Comparison of ENCODE assay signal across 8 cellular contexts in the genomic region with DNA sequence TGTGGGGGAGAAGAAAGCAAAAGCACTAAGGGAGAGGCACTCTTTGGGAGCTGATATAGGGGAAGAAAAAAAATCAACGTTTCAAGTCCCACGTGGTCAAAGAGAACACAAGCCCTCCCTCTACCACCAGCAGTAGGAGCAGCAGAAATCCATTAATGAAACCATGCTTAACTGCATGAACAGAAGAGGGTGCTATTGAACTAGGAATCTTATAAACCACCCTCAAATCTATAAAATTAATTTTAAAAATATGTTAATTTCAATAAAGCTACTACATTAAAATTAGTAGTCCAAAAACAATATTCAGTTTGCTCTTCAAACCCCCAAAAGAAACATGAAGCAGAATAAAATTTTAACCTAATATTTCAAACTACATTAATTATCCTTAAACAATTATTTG.
DNase-seq lines count a peak whose midpoint lies in the region; ATAC-seq and TF ChIP-seq lines count a peak whose summit lies in the region.

No MANE protein-coding gene starts in this region.

- ATAC-seq in HG02798 (IDR thresholded peaks at IDR 0.05; ENCODE audit: poor library complexity, unreplicated experiment) = no peak

- no peak for TF ChIP-seq EP300 in stomach (IDR thresholded peaks at IDR 0.05)

- DNase-seq in Daoy (ENCODE audit: low read depth) = peak; percentile 68
- DNase-seq in NCI-H1092 (lab: John Stamatoyannopoulos, UW) = peak; percentile 45
- peak; percentile 59 for DNase-seq in WERI-Rb-1
- DNase-seq in medulla oblongata (ENCODE audit: extremely low spot score) = peak; percentile 42
- DNase-seq in ascending aorta (ENCODE audit: low spot score in 2 of 2) = no peak
- DNase-seq in stomach = no peak
- DNase-seq in activated naive CD4-positive, alpha-beta T cell treated with Interleukin-2 at 50 U/mL for 16 hours = no peak

- peak; percentile 60 for TF ChIP-seq CTCF in WERI-Rb-1 (IDR thresholded peaks at IDR 0.05; ENCODE audit: low read depth, low read length)
- TF ChIP-seq CTCF in ascending aorta (IDR thresholded peaks at IDR 0.05) = peak in 1 of 3 experiments; percentile 5
- peak in 3 of 7 experiments; percentile 18 to 54 (median 45) for TF ChIP-seq CTCF in stomach (IDR thresholded peaks at IDR 0.05)

- 0 to 2% (median 0%) methylated on average over 2 of the region's 2 CpGs for WGBS in stomach, 5 donors

- no peaks in the 10 kb centered on the region for H3K4me1 ChIP-seq in ascending aorta
- H3K4me1 ChIP-seq in stomach = no peaks in the 10 kb centered on the region

- TF ChIP-seq POLR2A in stomach (IDR thresholded peaks at IDR 0.05) = no peak

- H3K27ac ChIP-seq in WERI-Rb-1 (no peak overlapping the region), ascending aorta (no peak overlapping the region), stomach (no peak overlapping the region)

- intact Hi-C loops in ascending aorta (cut with DNase I) (no loop called here), stomach (cut with DNase I; ENCODE audit: low total_unique reads) (no loop called here)

- H3K9me3 ChIP-seq in WERI-Rb-1 (ENCODE audit: severe bottlenecking) = no peaks in the 10 kb centered on the region
- H3K9me3 ChIP-seq in ascending aorta = no peaks in the 10 kb centered on the region
- peaks cover 0 to 30% (median 0%) of the 10 kb centered on the region in 4 donors for H3K9me3 ChIP-seq in stomach

- no peak overlapping the region for H3K4me3 ChIP-seq in WERI-Rb-1 (ENCODE audit: low read depth, low read length)
- no peak overlapping the region for H3K4me3 ChIP-seq in ascending aorta
- no peak overlapping the region for H3K4me3 ChIP-seq in stomach

- H3K36me3 ChIP-seq in WERI-Rb-1 = no peaks in the 10 kb centered on the region
- H3K36me3 ChIP-seq in ascending aorta = no peaks in the 10 kb centered on the region
- no peaks in the 10 kb centered on the region for H3K36me3 ChIP-seq in stomach

- H3K27me3 ChIP-seq in WERI-Rb-1 (ENCODE audit: insufficient read depth, low read depth, severe bottlenecking) (no peaks in the 10 kb centered on the region), ascending aorta (no peaks in the 10 kb centered on the region), stomach (peaks cover 0 to 10% (median 0%) of the 10 kb centered on the region in 3 donors)

Comparison
In these comparisons a context has a peak if more than half of its experiments do, and no peak if none do; other contexts are left out.
1. DNase-seq: peak in Daoy (single experiment), NCI-H1092 (single experiment), WERI-Rb-1 (single experiment) and medulla oblongata (single experiment); none in ascending aorta (0 of 2), stomach (single experiment) and activated naive CD4-positive, alpha-beta T cell treated with Interleukin-2 at 50 U/mL for 16 hours (single experiment).